ENCODE assay signal across 29 cellular contexts in the genomic region with DNA sequence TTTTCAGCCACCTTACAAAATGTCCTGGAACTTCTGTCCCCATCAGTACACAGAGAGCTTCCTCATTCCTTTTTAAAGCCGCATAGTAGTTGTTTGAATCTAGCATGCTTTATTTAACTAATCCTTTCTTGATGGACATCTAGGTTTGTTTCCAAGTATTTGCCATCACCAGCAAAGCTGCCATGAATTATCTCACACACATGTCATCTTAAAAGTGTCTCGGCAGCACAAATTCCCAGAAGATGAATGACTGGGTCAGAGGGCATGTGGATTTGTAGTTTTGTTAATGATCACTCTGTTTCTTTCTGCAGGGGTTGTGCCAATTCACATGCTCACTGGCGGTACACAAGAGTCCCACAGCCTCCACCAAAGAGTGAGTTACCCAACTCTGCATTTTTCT.
DNase-seq lines count a peak whose midpoint lies in the region; ATAC-seq, FAIRE-seq and TF ChIP-seq lines count a peak whose summit lies in the region.
"Had no signal": no experiment of that assay in that cellular context is flagged by ENCODE, and none has a peak within 500 bp of the region (broad histone marks: within the 10 kb centered on the region; RNA-seq: fewer than 3 reads in every experiment).

No MANE protein-coding gene starts in this region.

- H3K4me3 ChIP-seq in astrocyte (ENCODE audit: insufficient read depth, low read depth, low read length) = no peak overlapping the region
- no peak overlapping the region for H3K4me3 ChIP-seq in CD4-positive, alpha-beta memory T cell (ENCODE audit: low read length in 2 of 2)
- H3K4me3 ChIP-seq: SK-N-MC, testis had no signal

- H3K27ac ChIP-seq in astrocyte (ENCODE audit: low read depth, low read length) = no peak overlapping the region
- H3K27ac ChIP-seq in CD4-positive, alpha-beta memory T cell (ENCODE audit: low read depth, low read length) = no peak overlapping the region
- H3K27ac ChIP-seq: HL-60, SK-N-MC, testis had no signal

- no peaks in the 10 kb centered on the region for H3K9me3 ChIP-seq in astrocyte (ENCODE audit: insufficient read depth, low read depth, low read length)
- no peaks in the 10 kb centered on the region for H3K9me3 ChIP-seq in CD4-positive, alpha-beta memory T cell (ENCODE audit: control insufficient read depth in 1 of 2, low read length in 2 of 2)
- H3K9me3 ChIP-seq: testis had no signal

- peaks cover 5% of the 10 kb centered on the region for H3K9me3 Mint-ChIP-seq in astrocyte (ENCODE audit: unreplicated experiment)
- H3K9me3 Mint-ChIP-seq in CD4-positive, alpha-beta memory T cell = no peaks in the 10 kb centered on the region
- H3K9me3 Mint-ChIP-seq: brain; CD8-positive, alpha-beta memory T cell; mesothelial cell of epicardium; nephron; stimulated activated effector memory CD8-positive, alpha-beta T cell treated with anti-CD3 and anti-CD28 coated beads, Interleukin-12 subunit alpha, Interleukin-12 subunit beta, amount 100 ng/mL, for 72 hours had no signal

- FAIRE-seq in astrocyte (lab: Jason Lieb, UNC) = no peak
- FAIRE-seq: GM12891, small intestine had no signal

- CTCF ChIA-PET in CD4-positive, alpha-beta memory T cell (lab: Charles Lee; ENCODE audit: partially characterized antibody) = no interaction called here

- TF ChIP-seq CTCF in astrocyte (IDR thresholded peaks at IDR 0.05; ENCODE audit: insufficient read depth, low read depth, low read length) = no peak
- no peak for TF ChIP-seq CTCF in GM13976 (IDR thresholded peaks at IDR 0.05; ENCODE audit: borderline replicate concordance, control extremely low read depth, extremely low read depth, insufficient read depth, missing control alignments)

- intact Hi-C loops in CD4-positive, alpha-beta memory T cell (cut with micrococcal nuclease) = no loop called here

- POLR2A ChIA-PET in CD4-positive, alpha-beta memory T cell (lab: Charles Lee; ENCODE audit: partially characterized antibody) = no interaction called here

- ATAC-seq in left lobe of liver (peak; percentile 45), GM19328 (IDR thresholded peaks at IDR 0.05; ENCODE audit: unreplicated experiment) (no peak)
- ATAC-seq: left colon; stimulated activated effector memory CD8-positive, alpha-beta T cell treated with anti-CD3 and anti-CD28 coated beads, Interleukin-12 subunit alpha, Interleukin-12 subunit beta, amount 100 ng/mL, for 72 hours had no signal

- H3K36me3 ChIP-seq in astrocyte (ENCODE audit: insufficient read depth, low read length) = no peaks in the 10 kb centered on the region
- no peaks in the 10 kb centered on the region for H3K36me3 ChIP-seq in CD4-positive, alpha-beta memory T cell (ENCODE audit: insufficient read depth, low read length)

- no peaks in the 10 kb centered on the region for H4K20me1 ChIP-seq in astrocyte (ENCODE audit: insufficient read depth, low read length)

- in situ Hi-C loops in GM13976 (cut with MboI; ENCODE audit: low sequenced_read_pairs, unreplicated experiment) = loop anchor here (25.0 kb wide), 1 partner anchor 1100 kb away; no protein-coding TSS in a partner anchor

- H2AFZ ChIP-seq in astrocyte (ENCODE audit: low read depth, low read length) = no peak overlapping the region

- H3K4me3 Mint-ChIP-seq in astrocyte (ENCODE audit: unreplicated experiment) = no peak overlapping the region
- no peak overlapping the region for H3K4me3 Mint-ChIP-seq in CD4-positive, alpha-beta memory T cell
- H3K4me3 Mint-ChIP-seq: activated naive CD8-positive, alpha-beta T cell; brain; CD8-positive, alpha-beta memory T cell; IgD-negative memory B cell; mesothelial cell of epicardium; nephron; stimulated activated effector memory CD8-positive, alpha-beta T cell treated with anti-CD3 and anti-CD28 coated beads, Interleukin-12 subunit alpha, Interleukin-12 subunit beta, amount 100 ng/mL, for 72 hours had no signal

- no peak overlapping the region for H3K4me2 ChIP-seq in astrocyte (ENCODE audit: low read length)

- peaks cover 6% of the 10 kb centered on the region for H3K4me1 ChIP-seq in astrocyte (ENCODE audit: insufficient read depth, low read length)
- no peaks in the 10 kb centered on the region for H3K4me1 ChIP-seq in CD4-positive, alpha-beta memory T cell (ENCODE audit: insufficient read depth, low read length)
- H3K4me1 ChIP-seq: testis had no signal

- no peak overlapping the region for H3K9ac ChIP-seq in astrocyte (ENCODE audit: low read length)

- peak; percentile 32 for DNase-seq in GM03348 (ENCODE audit: low spot score)
- peak; percentile 34 for DNase-seq in astrocyte (ENCODE audit: low read depth)
- DNase-seq in left lobe of liver (ENCODE audit: low spot score) = no peak
- DNase-seq in renal cortical epithelial cell (ENCODE audit: low read depth) = peak; percentile 26
- DNase-seq in GM13976 (ENCODE audit: low spot score) = no peak
- no peak for DNase-seq in SIG-M5 (lab: John Stamatoyannopoulos, UW)
- DNase-seq in CD4-positive, alpha-beta memory T cell = no peak
- DNase-seq: activated CD4-positive, alpha-beta T cell treated with anti-CD3 and anti-CD28 coated beads for 4 hours; CD8-positive, alpha-beta memory T cell; DMS53; effector memory CD4-positive, alpha-beta T cell; head of caudate nucleus; left colon; NCI-H1436 treated with DMSO at 0.1 percent for 48 hours; NCI-H524; small intestine; stimulated activated CD4-positive, alpha-beta T cell treated with anti-CD3 and anti-CD28 coated beads, Interleukin-2, amount 100 ng/mL, for 24 hours; T-helper 2 cell; testis had no signal

- no peak overlapping the region for H3K27ac Mint-ChIP-seq in astrocyte (ENCODE audit: unreplicated experiment)
- no peak overlapping the region for H3K27ac Mint-ChIP-seq in CD4-positive, alpha-beta memory T cell
- H3K27ac Mint-ChIP-seq: activated naive CD8-positive, alpha-beta T cell; CD8-positive, alpha-beta memory T cell; IgD-negative memory B cell; mesothelial cell of epicardium; nephron; stimulated activated effector memory CD8-positive, alpha-beta T cell treated with anti-CD3 and anti-CD28 coated beads, Interleukin-12 subunit alpha, Interleukin-12 subunit beta, amount 100 ng/mL, for 72 hours had no signal

- H3K79me2 ChIP-seq in astrocyte (ENCODE audit: insufficient read depth, low read length) = no peaks in the 10 kb centered on the region

- H3K36me3 Mint-ChIP-seq in astrocyte (ENCODE audit: low read depth, unreplicated experiment) = no peaks in the 10 kb centered on the region
- no peaks in the 10 kb centered on the region for H3K36me3 Mint-ChIP-seq in CD4-positive, alpha-beta memory T cell
- H3K36me3 Mint-ChIP-seq: activated naive CD8-positive, alpha-beta T cell; brain; CD8-positive, alpha-beta memory T cell; mesothelial cell of epicardium; stimulated activated effector memory CD8-positive, alpha-beta T cell treated with anti-CD3 and anti-CD28 coated beads, Interleukin-12 subunit alpha, Interleukin-12 subunit beta, amount 100 ng/mL, for 72 hours had no signal

- peaks cover 12% of the 10 kb centered on the region for H3K4me1 Mint-ChIP-seq in astrocyte (ENCODE audit: low read depth, unreplicated experiment)
- no peaks in the 10 kb centered on the region for H3K4me1 Mint-ChIP-seq in CD4-positive, alpha-beta memory T cell
- H3K4me1 Mint-ChIP-seq: brain; CD8-positive, alpha-beta memory T cell; IgD-negative memory B cell; stimulated activated effector memory CD8-positive, alpha-beta T cell treated with anti-CD3 and anti-CD28 coated beads, Interleukin-12 subunit alpha, Interleukin-12 subunit beta, amount 100 ng/mL, for 72 hours had no signal

- H3K27me3 ChIP-seq in astrocyte (ENCODE audit: insufficient read depth, low read length) = peaks cover 5% of the 10 kb centered on the region
- no peaks in the 10 kb centered on the region for H3K27me3 ChIP-seq in CD4-positive, alpha-beta memory T cell (ENCODE audit: insufficient read depth, low read length)
- H3K27me3 ChIP-seq: testis had no signal

- peaks cover 25% of the 10 kb centered on the region for H3K27me3 Mint-ChIP-seq in astrocyte (ENCODE audit: low read depth, unreplicated experiment)
- H3K27me3 Mint-ChIP-seq in CD4-positive, alpha-beta memory T cell = peaks cover 4 to 5% of the 10 kb centered on the region in 2 donors

Comparison
In these comparisons a context has a peak if more than half of its experiments do, and no peak if none do; other contexts are left out.
1. DNase-seq: peak in GM03348 (single experiment), astrocyte (single experiment) and renal cortical epithelial cell (single experiment); none in left lobe of liver (single experiment), GM13976 (single experiment), SIG-M5 (single experiment) and CD4-positive, alpha-beta memory T cell (0 of 5).